In the genomic region with DNA sequence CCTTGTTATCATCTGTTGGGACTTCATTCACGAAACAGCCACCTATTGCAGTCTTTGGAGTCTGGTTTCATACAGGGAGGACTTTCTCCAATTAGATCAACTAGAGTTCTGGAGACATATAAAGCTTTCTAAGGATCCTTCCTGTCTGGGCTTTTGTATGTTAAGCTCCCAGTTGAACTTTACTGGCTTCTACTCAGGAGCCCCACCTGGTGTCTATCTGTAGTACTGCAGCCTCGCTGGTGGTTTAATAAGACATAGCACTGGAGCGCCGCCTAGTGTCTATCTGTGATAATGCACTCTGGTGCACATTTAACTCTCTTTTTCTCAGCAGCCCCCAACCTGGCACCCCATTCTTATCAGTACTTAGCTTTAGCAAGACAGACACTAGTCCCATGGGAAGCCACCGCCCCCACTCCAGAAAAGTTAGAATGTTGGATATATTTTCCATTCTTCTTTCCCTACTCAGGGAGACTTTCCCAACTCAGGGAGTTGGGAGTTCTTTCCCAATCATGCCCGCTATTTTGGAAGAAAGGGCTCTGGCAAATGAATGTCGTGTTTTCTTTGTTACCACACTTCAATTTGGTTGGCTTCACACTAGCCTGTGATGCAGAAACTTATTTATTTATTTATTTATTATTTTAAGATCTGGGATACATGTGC, we compare ENCODE assay signal across 1 cellular context.
TF ChIP-seq lines count a peak whose summit lies in the region.

No MANE protein-coding gene starts in this region.

TF ChIP-seq in endothelial cell of umbilical vein, 7 proteins besides CTCF, POLR2A, EP300 and RAD21:
- TF ChIP-seq GATA2 (IDR thresholded peaks at IDR 0.05; ENCODE audit: insufficient read depth, insufficient read length, low read depth, low read length): no peak
TF ChIP-seq in endothelial cell of umbilical vein: peak in this region for 0.
